In genomic region chr1:24215226-24215814, GRCh38 we compare ENCODE assay signal across 32 cellular contexts.
"Had no signal": no experiment of that assay in that cellular context is flagged by ENCODE, and none has a peak within 500 bp of the region (broad histone marks: within the 10 kb centered on the region; RNA-seq: fewer than 3 reads in every experiment).

No MANE protein-coding gene starts in this region.

- H3K9ac ChIP-seq: parathyroid adenoma had no signal

- H3K4me1 ChIP-seq: adrenal gland, colonic mucosa, parathyroid adenoma, psoas muscle, upper lobe of right lung had no signal

- H3K36me3 ChIP-seq: adrenal gland, colonic mucosa, esophagus squamous epithelium, heart right ventricle, sigmoid colon, stomach, thyroid gland, upper lobe of right lung had no signal

- H3K9me3 ChIP-seq: adrenal gland, body of pancreas, colonic mucosa, esophagus squamous epithelium, psoas muscle, sigmoid colon, stomach, thyroid gland, upper lobe of right lung had no signal

- H3K79me2 ChIP-seq: parathyroid adenoma had no signal

- H3K36me3 Mint-ChIP-seq: activated naive CD4-positive, alpha-beta T cell treated with anti-CD3 and anti-CD28 coated beads, Interleukin-2, amount 50 U/mL, for 24 hours had no signal

- H3K9me3 Mint-ChIP-seq: activated naive CD4-positive, alpha-beta T cell treated with anti-CD3 and anti-CD28 coated beads, Interleukin-2, amount 50 U/mL, for 24 hours had no signal

- H3K4me2 ChIP-seq: smooth muscle cell had no signal

- H2AFZ ChIP-seq: parathyroid adenoma had no signal

- ATAC-seq: activated CD8-positive, alpha-beta T cell treated with anti-CD3 and anti-CD28 coated beads for 36 hours; heart right ventricle; psoas muscle; stimulated activated naive B cell treated with anti-CD40 and anti-IgM and Interleukin-4, amounts not matched to agents 10 μg/mL and 1 μg/mL and 100 μg/mL, for 72 hours; T-helper 17 cell had no signal

- DNase-seq: activated CD4-positive, alpha-beta T cell treated with anti-CD3 and anti-CD28 coated beads for 1 hour; activated CD4-positive, alpha-beta T cell treated with anti-CD3 and anti-CD28 coated beads, Interleukin-2, amount 10 ng/mL, durations not matched to agents 7 days and 5 days; activated CD8-positive, alpha-beta T cell treated with anti-CD3 and anti-CD28 coated beads for 36 hours; activated T-cell treated with anti-CD3 and anti-CD28 coated beads, Interleukin-2, amount 50 U/mL, for 48 hours; adrenal gland; aorta; body of pancreas; colonic mucosa; effector CD8-positive, alpha-beta T cell; esophagus squamous epithelium; foreskin melanocyte; heart right ventricle; mammary epithelial cell; naive B cell; occipital lobe; psoas muscle; sigmoid colon; stimulated activated CD4-positive, alpha-beta T cell treated with anti-CD3 and anti-CD28 coated beads, Interleukin-1b, Interleukin-23, amount 100 ng/mL, for 48 hours; stimulated activated CD4-positive, alpha-beta T cell treated with anti-CD3 and anti-CD28 coated beads, Interleukin-4, amount 100 ng/mL, for 4 hours; stimulated activated CD8-positive, alpha-beta memory T cell treated with anti-CD3 and anti-CD28 coated beads, Interleukin-4, amount 100 ng/mL, for 48 hours; stimulated activated naive B cell treated with anti-CD40 and anti-IgM and Interleukin-4, amounts not matched to agents 10 μg/mL and 1 μg/mL and 100 μg/mL, for 72 hours; stomach; T-helper 17 cell; T1000; thyroid gland; upper lobe of right lung had no signal

- H3K27ac ChIP-seq: adrenal gland, body of pancreas, colonic mucosa, epithelial cell of prostate, heart right ventricle, parathyroid adenoma, psoas muscle, sigmoid colon, stomach, thyroid gland, upper lobe of right lung had no signal

- H3K4me3 Mint-ChIP-seq: activated CD4-positive, alpha-beta T cell treated with anti-CD3 and anti-CD28 coated beads, Interleukin-2, amount 10 ng/mL, durations not matched to agents 7 days and 5 days; activated CD8-positive, alpha-beta T cell treated with anti-CD3 and anti-CD28 coated beads for 36 hours; activated naive CD4-positive, alpha-beta T cell treated with anti-CD3 and anti-CD28 coated beads, Interleukin-2, amount 50 U/mL, for 24 hours; naive B cell; stimulated activated naive B cell treated with anti-CD40 and anti-IgM and Interleukin-4, amounts not matched to agents 10 μg/mL and 1 μg/mL and 100 μg/mL, for 72 hours; T-helper 17 cell had no signal

- H3K4me3 ChIP-seq: adrenal gland, body of pancreas, colonic mucosa, esophagus squamous epithelium, heart right ventricle, psoas muscle, sigmoid colon, smooth muscle cell, stomach, thyroid gland, upper lobe of right lung had no signal

- H3K4me1 Mint-ChIP-seq: activated CD4-positive, alpha-beta T cell treated with anti-CD3 and anti-CD28 coated beads, Interleukin-2, amount 10 ng/mL, durations not matched to agents 7 days and 5 days; activated naive CD4-positive, alpha-beta T cell treated with anti-CD3 and anti-CD28 coated beads, Interleukin-2, amount 50 U/mL, for 24 hours; stimulated activated naive B cell treated with anti-CD40 and anti-IgM and Interleukin-4, amounts not matched to agents 10 μg/mL and 1 μg/mL and 100 μg/mL, for 72 hours had no signal

- FAIRE-seq: endometrium had no signal

- H3K27ac Mint-ChIP-seq: activated CD4-positive, alpha-beta T cell treated with anti-CD3 and anti-CD28 coated beads, Interleukin-2, amount 10 ng/mL, durations not matched to agents 7 days and 5 days; activated CD8-positive, alpha-beta T cell treated with anti-CD3 and anti-CD28 coated beads for 36 hours; activated naive CD4-positive, alpha-beta T cell treated with anti-CD3 and anti-CD28 coated beads, Interleukin-2, amount 50 U/mL, for 24 hours; activated T-helper 2 cell treated with anti-CD3 and anti-CD28 coated beads, Interferon-gamma antibody, Interleukin-2, Interleukin-4, amounts not matched to agents 10 μg/mL and 5 μg/mL and 100 μg/mL, durations not matched to agents 14 hours and 24 hours and 36 hours; stimulated activated naive B cell treated with anti-CD40 and anti-IgM and Interleukin-4, amounts not matched to agents 10 μg/mL and 1 μg/mL and 100 μg/mL, for 72 hours; T-helper 17 cell had no signal

- H3K27me3 ChIP-seq: adrenal gland, body of pancreas, thyroid gland had no signal
